In genomic region chr12:122078141-122079037, GRCh38 we compare ENCODE assay signal across 8 cellular contexts. TPM values are rescaled to one million over a fixed set of nuclear protein-coding genes. Genes with fewer than 3 reads are reported as not detected.
DNase-seq lines count a peak whose midpoint lies in the region; ATAC-seq, FAIRE-seq and TF ChIP-seq lines count a peak whose summit lies in the region.

TSS of gene MLXIP (plus strand) at chr12:122078756. CDS start at chr12:122078854, 98 bp downstream.

- BruUV-seq in HepG2 (replicated peaks; lab: Mats Ljungman, UMichigan) = TSS peak; percentile 93

- peak; percentile 15 for FAIRE-seq in HepG2 (lab: Jason Lieb, UNC)

- ATAC-seq in GM19324 (IDR thresholded peaks at IDR 0.05; ENCODE audit: low FRiP score, unreplicated experiment) (peak; percentile 94), HG03469 (IDR thresholded peaks at IDR 0.05; ENCODE audit: unreplicated experiment) (peak; percentile 61), HepG2 (peak; percentile 76)

- DNase-seq in BJ (ENCODE audit: low read depth) = no peak
- DNase-seq in NCI-H748 (lab: John Stamatoyannopoulos, UW; ENCODE audit: unreplicated experiment) = peak; percentile 94
- DNase-seq in activated CD4-positive, alpha-beta T cell treated with anti-CD3 and anti-CD28 coated beads, Interleukin-2, amount 50 U/mL, for 1 hour = peak; percentile 86
- DNase-seq in dedifferentiated amniotic fluid mesenchymal stem cell (ENCODE audit: extremely low spot score) = peak; percentile 90
- peak; percentile 78 for DNase-seq in HepG2 (ENCODE audit: low spot score)
- DNase-seq in stimulated activated CD4-positive, alpha-beta T cell treated with anti-CD3 and anti-CD28 coated beads, Interleukin-4, amount 100 ng/mL, for 24 hours = peak; percentile 89

- peaks cover 42% of the 10 kb centered on the region for H3K79me2 ChIP-seq in HepG2 (ENCODE audit: insufficient read depth, low read length)

- TF ChIP-seq RAD21 in HepG2 (CRISPR knock-in tag; IDR thresholded peaks at IDR 0.05) = 0 out of 2 replicates have a peak, but pooled peaks have one; percentile 26

- in situ Hi-C loops in HepG2 (cut with HindIII; ENCODE audit: extremely low pct_ligation_motif_present, low pct_unique_long_range_greater_than_20kb) = no loop called here

- H3K27me3 ChIP-seq in BJ (ENCODE audit: control insufficient read depth, insufficient read depth, low read length) (no peaks in the 10 kb centered on the region), HepG2 (ENCODE audit: control insufficient read depth in 1 of 2, insufficient read depth in 2 of 2, low read length in 2 of 2) (no peaks in the 10 kb centered on the region)

- TF ChIP-seq CTCF in BJ (IDR thresholded peaks at IDR 0.05; ENCODE audit: insufficient read depth, low read depth, low read length) (no peak), HepG2 (CRISPR knock-in tag; IDR thresholded peaks at IDR 0.05) (no peak)

- CTCF ChIA-PET in BJ (lab: Yijun Ruan, JAX) (interaction anchor here (0.6 to 5.5 kb wide), 3 partner anchors 13 to 246 kb away, joined by 6 to 43 read pairs (median 7); no protein-coding TSS in a partner anchor), HepG2 (lab: Yijun Ruan, JAX; ENCODE audit: low intra/inter-chr PET ratio, low total read pairs) (no interaction called here)

- TF ChIP-seq EP300 in HepG2 (IDR thresholded peaks at IDR 0.05; ENCODE audit: low read depth in 2 of 2, low read length in 2 of 2) (no peak), HepG2 (CRISPR knock-in tag; IDR thresholded peaks at IDR 0.05; ENCODE audit: borderline replicate concordance) (no peak)

- H2AFZ ChIP-seq in HepG2 (ENCODE audit: low read length) = peak within 1 kb of the TSS; percentile 69

- peak; percentile 53 to 80; a peak in 3 of 4 replicates for TF ChIP-seq POLR2A in HepG2 (IDR thresholded peaks at IDR 0.05; ENCODE audit: insufficient read depth in 1 of 2, low read depth in 2 of 2, low read length in 2 of 2)

- H3K27ac ChIP-seq in HepG2 (ENCODE audit: extremely low read length, insufficient read depth, low read length) = peak within 1 kb of the TSS; percentile 50

- intact Hi-C loops in HepG2 (cut with micrococcal nuclease; ENCODE audit: unreplicated experiment) = loop anchor here (1.0 to 5.0 kb wide), 2 partner anchors 14 to 1391 kb away; partner anchors contain the start of gene MLEC

- POLR2A ChIA-PET in BJ (lab: Charles Lee) = interaction anchor here (0.6 to 1.1 kb wide), 3 partner anchors 13 to 219 kb away, joined by 3 to 7 read pairs (median 3); no protein-coding TSS in a partner anchor
- POLR2A ChIA-PET in HepG2 (lab: Yijun Ruan, JAX) = interaction anchor here (0.6 to 3.9 kb wide), 9 partner anchors 8 to 55 kb away, joined by 3 to 27 read pairs (median 5); no protein-coding TSS in a partner anchor

- H3K36me3 ChIP-seq in BJ (ENCODE audit: control insufficient read depth, insufficient read depth, low read length) (no peaks in the 10 kb centered on the region), HepG2 (replicated peaks in 1 of 2; ENCODE audit: control insufficient read depth in 1 of 2, insufficient read depth in 2 of 2, low read length in 2 of 2) (no peaks in the 10 kb centered on the region)

- H3K4me2 ChIP-seq in HepG2 (ENCODE audit: low read depth, low read length) = peak within 1 kb of the TSS; percentile 99

- WGBS in HepG2 (ENCODE audit: low lambda C conversion rate) = 8% methylated on average over 5 of the region's 114 CpGs

- H3K4me3 ChIP-seq in BJ (ENCODE audit: low read depth, low read length) = peak within 1 kb of the TSS; percentile 69
- H3K4me3 ChIP-seq in HepG2 (replicated peaks in 1 of 3; ENCODE audit: insufficient read depth in 1 of 3, low read depth in 2 of 3, low read length in 3 of 3) = peak within 1 kb of the TSS; percentile 56 to 74 (median 62)

- H3K4me1 ChIP-seq in HepG2 (ENCODE audit: insufficient read depth, low read length) = peaks cover 58% of the 10 kb centered on the region

- no peaks in the 10 kb centered on the region for H3K9me3 ChIP-seq in HepG2 (ENCODE audit: low read length)

- H4K20me1 ChIP-seq in HepG2 (ENCODE audit: insufficient read depth, low read length) = peaks cover 17% of the 10 kb centered on the region

- H3K9ac ChIP-seq in HepG2 (ENCODE audit: insufficient read depth, low read depth, low read length) = peak within 1 kb of the TSS; percentile 69

TF ChIP-seq in HepG2, 621 proteins besides CTCF, POLR2A, EP300 and RAD21 (continues in another document):
- TF ChIP-seq ZNF780A (CRISPR knock-in tag; IDR thresholded peaks at IDR 0.05) (no peak), ZNF790 (CRISPR knock-in tag; IDR thresholded peaks at IDR 0.05; ENCODE audit: borderline replicate concordance) (peak; percentile 78; the same call in 1 of the 2 replicates), ZNF660 (CRISPR knock-in tag; IDR thresholded peaks at IDR 0.05; ENCODE audit: borderline replicate concordance, low read depth) (no peak), PCBP1 (IDR thresholded peaks at IDR 0.05; ENCODE audit: borderline replicate concordance, low read depth, low read length) (no peak), NPAS2 (CRISPR knock-in tag; IDR thresholded peaks at IDR 0.05; ENCODE audit: borderline replicate concordance) (no peak), REST (IDR thresholded peaks at IDR 0.05; ENCODE audit: borderline replicate concordance in 1 of 2, low read depth in 1 of 2, low read length in 2 of 2) (no peak; a peak in 1 of 4 replicates), ZFP82 (CRISPR knock-in tag; IDR thresholded peaks at IDR 0.05; ENCODE audit: borderline replicate concordance) (peak; percentile 82), ZNF260 (CRISPR knock-in tag; IDR thresholded peaks at IDR 0.05; ENCODE audit: borderline replicate concordance, low read depth) (no peak), ZNF12 (CRISPR knock-in tag; IDR thresholded peaks at IDR 0.05) (no peak), ZNF558 (CRISPR knock-in tag; IDR thresholded peaks at IDR 0.05; ENCODE audit: borderline replicate concordance) (no peak; the same call in 1 of the 2 replicates), CHD2 (IDR thresholded peaks at IDR 0.05; ENCODE audit: low read depth, low read length) (no peak), ZNF121 (CRISPR knock-in tag; IDR thresholded peaks at IDR 0.05) (peak; percentile 96)

RNA-seq across cellular contexts. Expression of gene MLXIP, which starts in this region (rescaled TPM):
- 3.3 and 4.8 TPM in 2 replicates for polyA plus RNA-seq in BJ (2011; rRNA removed)
- polyA minus RNA-seq in BJ (2011; rRNA and poly(A)+ RNA removed) = 11.0 and 12.9 TPM in 2 replicates
- 4.4 and 5.3 TPM in 2 replicates for total RNA-seq in HepG2 (2016; rRNA removed; fragmentation: Illumina TruSeq; extraction: Trizol)
- 23.5 and 32.3 TPM in 2 replicates for total RNA-seq in HepG2 (2016; cell fraction: cytosol; rRNA removed; fragmentation: Illumina TruSeq; extraction: Trizol; ENCODE audit: low read depth)
- total RNA-seq in HepG2 (2016; cell fraction: insoluble cytoplasmic fraction; rRNA removed; fragmentation: Illumina TruSeq; extraction: Trizol) = 4.0 and 6.0 TPM in 2 replicates
- total RNA-seq in HepG2 (2016; cell fraction: membrane; rRNA removed; fragmentation: Illumina TruSeq; extraction: Trizol) = 9.3 and 10.6 TPM in 2 replicates
- 7.4 and 8.4 TPM in 2 replicates for total RNA-seq in HepG2 (2016; cell fraction: nucleus; rRNA removed; fragmentation: Illumina TruSeq; extraction: Trizol)
- 6.3 and 6.7 TPM in 2 replicates for polyA plus RNA-seq in HepG2 (2011; rRNA removed)
- polyA plus RNA-seq in HepG2 (2011; cell fraction: cytosol; rRNA removed) = 2.2 and 2.4 TPM in 2 replicates
- polyA plus RNA-seq in HepG2 (2011; cell fraction: nucleus; rRNA removed) = 25.4 and 79.6 TPM in 2 replicates
- 10.8 and 14.9 TPM in 2 replicates for polyA plus RNA-seq in HepG2 (2012)
- polyA plus RNA-seq in HepG2 (2016; cell fraction: cytosol; fragmentation: Illumina TruSeq; extraction: Trizol; ENCODE audit: low read depth) = 8.7 and 8.8 TPM in 2 replicates
- polyA plus RNA-seq in HepG2 (2016; cell fraction: insoluble cytoplasmic fraction; fragmentation: Illumina TruSeq; extraction: Trizol; ENCODE audit: low read depth) = 6.2 and 10.8 TPM in 2 replicates
- 12.2 and 13.1 TPM in 2 replicates for polyA plus RNA-seq in HepG2 (2016; cell fraction: membrane; fragmentation: Illumina TruSeq; extraction: Trizol; ENCODE audit: low read depth)
- 23.5 and 26.5 TPM in 2 replicates for polyA plus RNA-seq in HepG2 (2016; cell fraction: nucleus; fragmentation: Illumina TruSeq; extraction: Trizol; ENCODE audit: insufficient read depth, low read depth)
- 10.1 and 18.6 TPM in 2 replicates for polyA minus RNA-seq in HepG2 (2011; rRNA and poly(A)+ RNA removed; ENCODE audit: low replicate concordance)
- 6.0 and 7.2 TPM in 2 replicates for polyA minus RNA-seq in HepG2 (2011; cell fraction: cytosol; rRNA and poly(A)+ RNA removed)
- polyA minus RNA-seq in HepG2 (2011; cell fraction: nucleus; rRNA and poly(A)+ RNA removed) = 12.4 and 12.6 TPM in 2 replicates
